12 cellular contexts compared by ENCODE assay signal in the genomic region with DNA sequence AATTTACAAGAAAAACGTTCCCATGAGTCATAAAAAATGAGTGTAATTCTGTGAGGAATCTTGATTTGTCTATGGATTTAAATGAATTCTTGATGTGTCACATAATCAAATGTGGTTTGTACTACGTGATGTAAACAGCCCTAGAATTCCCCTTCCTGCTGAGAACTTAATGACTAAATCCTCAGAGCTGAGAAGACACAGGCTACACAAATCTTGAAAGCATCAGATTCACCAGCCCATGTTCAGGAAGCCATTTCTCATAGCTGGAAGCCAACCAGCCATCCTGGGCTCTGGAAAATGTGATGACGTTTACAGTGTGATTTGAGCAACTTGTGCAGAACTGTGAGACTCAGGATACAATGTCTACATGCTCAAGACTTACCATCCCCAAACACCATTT.
DNase-seq lines count a peak whose midpoint lies in the region; ATAC-seq lines count a peak whose summit lies in the region.
"Had no signal": no experiment of that assay in that cellular context is flagged by ENCODE, and none has a peak within 500 bp of the region (broad histone marks: within the 10 kb centered on the region; RNA-seq: fewer than 3 reads in every experiment).

No MANE protein-coding gene starts in this region.

- H3K27ac ChIP-seq in trophoblast cell (ENCODE audit: low read depth, low read length): no peak overlapping the region
- H3K27ac ChIP-seq: thyroid gland had no signal

- H3K79me1 ChIP-seq in trophoblast cell (ENCODE audit: low read length): no peaks in the 10 kb centered on the region

- H3K23ac ChIP-seq in trophoblast cell (ENCODE audit: low read length): no peak overlapping the region

- H3K4ac ChIP-seq in trophoblast cell (ENCODE audit: low read depth, low read length): no peak overlapping the region

- H3K27me3 ChIP-seq in trophoblast cell (ENCODE audit: insufficient read depth, low read length): no peaks in the 10 kb centered on the region
- H3K27me3 ChIP-seq: thyroid gland had no signal

- H4K8ac ChIP-seq in trophoblast cell (ENCODE audit: low read depth, low read length): no peak overlapping the region

- peaks cover 2% of the 10 kb centered on the region for H3K9me3 ChIP-seq in trophoblast cell (ENCODE audit: insufficient read depth, low read depth, low read length)
- H3K9me3 ChIP-seq: thyroid gland had no signal

- in situ Hi-C loops in SK-MEL-5 (cut with HindIII; ENCODE audit: low pct_unique_long_range_greater_than_20kb, low sequenced_read_pairs): no loop called here

- no peak overlapping the region for H4K12ac ChIP-seq in trophoblast cell (ENCODE audit: low read depth, low read length)

- no CpG with 5 or more reads among the region's 3 CpGs for WGBS in trophoblast cell (ENCODE audit: extremely low coverage, insufficient coverage, insufficient read length)

- H3K18ac ChIP-seq in trophoblast cell (ENCODE audit: low read length): no peak overlapping the region

- no peaks in the 10 kb centered on the region for H3K4me1 ChIP-seq in trophoblast cell (ENCODE audit: control insufficient read depth in 1 of 2, insufficient read depth in 2 of 2, low read length in 2 of 2)
- H3K4me1 ChIP-seq: thyroid gland had no signal

- H2BK120ac ChIP-seq in trophoblast cell (ENCODE audit: insufficient read depth, low read length, poor library complexity): no peak overlapping the region

- H3K36me3 ChIP-seq in trophoblast cell (ENCODE audit: control insufficient read depth in 1 of 2, insufficient read depth in 2 of 2, low read length in 2 of 2): no peaks in the 10 kb centered on the region
- H3K36me3 ChIP-seq: thyroid gland had no signal

- no peak overlapping the region for H4K91ac ChIP-seq in trophoblast cell (ENCODE audit: low read depth, low read length)

- no peak overlapping the region for H2BK12ac ChIP-seq in trophoblast cell (ENCODE audit: low read length)

- DNase-seq in GOT3 (lab: John Stamatoyannopoulos, UW): peak; percentile 52
- peak; percentile 15 for DNase-seq in SK-MEL-5 (ENCODE audit: low read depth, low spot score)
- DNase-seq in fibroblast of peridontal ligament (ENCODE audit: extremely low read depth): peak; percentile 100
- peak; percentile 5 to 53 for DNase-seq in trophoblast cell
- DNase-seq in superior temporal gyrus (ENCODE audit: extremely low spot score): no peak
- DNase-seq in hypothalamus (lab: John Stamatoyannopoulos, UW): no peak
- DNase-seq: activated CD8-positive, alpha-beta T cell treated with anti-CD3 and anti-CD28 coated beads, Interleukin-2, amount 10 ng/mL, durations not matched to agents 7 days and 5 days; activated naive CD8-positive, alpha-beta T cell treated with anti-CD3 and anti-CD28 coated beads, Interleukin-2, amount 10 ng/mL, durations not matched to agents 7 days and 5 days; left cardiac atrium; thyroid gland had no signal

- H2AFZ ChIP-seq in trophoblast cell (ENCODE audit: insufficient read depth, low read length, poor library complexity): no peak overlapping the region

- H3K79me2 ChIP-seq in trophoblast cell (ENCODE audit: control insufficient read depth, insufficient read depth, low read length, poor library complexity): no peaks in the 10 kb centered on the region

- no peak for ATAC-seq in HG03280 (IDR thresholded peaks at IDR 0.05; ENCODE audit: unreplicated experiment)
- ATAC-seq in HG03196 (IDR thresholded peaks at IDR 0.05; ENCODE audit: unreplicated experiment): no peak
- ATAC-seq: activated CD8-positive, alpha-beta T cell treated with anti-CD3 and anti-CD28 coated beads, Interleukin-2, amount 10 ng/mL, durations not matched to agents 7 days and 5 days had no signal

- H3K14ac ChIP-seq in trophoblast cell (ENCODE audit: low read length): no peak overlapping the region

- no peak overlapping the region for H2AK5ac ChIP-seq in trophoblast cell (ENCODE audit: low read length)

- no peak overlapping the region for H3K4me2 ChIP-seq in trophoblast cell (ENCODE audit: low read length)

- H2BK5ac ChIP-seq in trophoblast cell (ENCODE audit: low read depth, low read length, poor library complexity): no peak overlapping the region

- no peak overlapping the region for H3K4me3 ChIP-seq in trophoblast cell (ENCODE audit: low read depth, low read length)
- H3K4me3 ChIP-seq: thyroid gland had no signal

- no peak overlapping the region for H3K9ac ChIP-seq in trophoblast cell (ENCODE audit: low read length)

Comparison
In these comparisons a context has a peak if more than half of its experiments do, and no peak if none do; other contexts are left out.
1. DNase-seq: peak in GOT3 (single experiment), SK-MEL-5 (single experiment), fibroblast of peridontal ligament (single experiment) and trophoblast cell (2 of 2); none in superior temporal gyrus (single experiment) and hypothalamus (0 of 51).